ENCODE assay signal across 24 cellular contexts in genomic region chr1:59657873-59658465, GRCh38.
A peak's percentile ranks its signal among the peaks of the same experiment; 100 is the strongest.
DNase-seq lines count a peak whose midpoint lies in the region; ATAC-seq, FAIRE-seq and TF ChIP-seq lines count a peak whose summit lies in the region.
"Had no signal": no experiment of that assay in that cellular context is flagged by ENCODE, and none has a peak within 500 bp of the region (broad histone marks: within the 10 kb centered on the region; RNA-seq: fewer than 3 reads in every experiment).

No MANE protein-coding gene starts in this region.

- H3K9ac ChIP-seq in kidney (ENCODE audit: low read length in 2 of 2) = no peak overlapping the region
- H3K9ac ChIP-seq: BLaER1 treated with 17β-estradiol and CSF1 and Interleukin-3, amounts not matched to agents 10 nM and 100 nM had no signal

- no peak for ATAC-seq in GM18873 (IDR thresholded peaks at IDR 0.05; ENCODE audit: low FRiP score, unreplicated experiment)
- no peak for ATAC-seq in HG03095 (IDR thresholded peaks at IDR 0.05; ENCODE audit: unreplicated experiment)
- ATAC-seq: CD8-positive, alpha-beta T cell; GM12878 had no signal

- intact Hi-C loops in kidney (cut with DNase I) = no loop called here

- no peaks in the 10 kb centered on the region for H3K9me3 ChIP-seq in kidney (ENCODE audit: control insufficient read depth in 1 of 2, low read length in 2 of 2)

- TF ChIP-seq CTCF in kidney (IDR thresholded peaks at IDR 0.05; ENCODE audit: borderline replicate concordance, extremely low read depth, insufficient read depth) = no peak

- DNase-seq in RPMI7951 (ENCODE audit: low read depth) (peak; percentile 52), foreskin melanocyte (peak; percentile 88), kidney (no peak)
- DNase-seq: 8988T; AML-193; CD4-positive, alpha-beta T cell; CD8-positive, alpha-beta T cell; COR-L47; DMS 273 treated with DMSO at 0.1 percent for 48 hours; DMS153; DMS53; DMS79; DND-41; EL; GDM1 had no signal

- no peaks in the 10 kb centered on the region for H3K4me1 ChIP-seq in kidney (ENCODE audit: control insufficient read depth in 1 of 2, insufficient read depth in 1 of 2, low read depth in 1 of 2, low read length in 2 of 2)

- no peak for FAIRE-seq in kidney (lab: Jason Lieb, UNC)
- FAIRE-seq: A204.1, GM12878, GM12892, GM18507, GM19239 had no signal

- no peak overlapping the region for H3K27ac ChIP-seq in kidney (ENCODE audit: low read depth in 2 of 2, low read length in 2 of 2)
- H3K27ac ChIP-seq: BLaER1 treated with 17β-estradiol and CSF1 and Interleukin-3, amounts not matched to agents 10 nM and 100 nM; C4-2B had no signal

- no peaks in the 10 kb centered on the region for H3K36me3 ChIP-seq in kidney (ENCODE audit: control insufficient read depth in 1 of 2, insufficient read depth in 2 of 2, low read length in 2 of 2)
- H3K36me3 ChIP-seq: BLaER1 treated with 17β-estradiol and CSF1 and Interleukin-3, amounts not matched to agents 10 nM and 100 nM had no signal

- H3K4me3 ChIP-seq in kidney (ENCODE audit: low read length in 2 of 2) = no peak overlapping the region
- H3K4me3 ChIP-seq: BLaER1 treated with 17β-estradiol and CSF1 and Interleukin-3, amounts not matched to agents 10 nM and 100 nM; GM12878 had no signal
